ENCODE assay signal across 8 cellular contexts in genomic region chr3:5122030-5122740, GRCh38. TPM values are rescaled to one million over a fixed set of nuclear protein-coding genes. Genes with fewer than 3 reads are reported as not detected.
DNase-seq lines count a peak whose midpoint lies in the region; ATAC-seq and TF ChIP-seq lines count a peak whose summit lies in the region.

Gene ARL8B (plus strand): TSS chr3:5122292. CDS start chr3:5122466, 174 bp downstream.

- WGBS in mammary epithelial cell (ENCODE audit: low coverage, missing lambda C conversion rate): 5% methylated on average over 14 of the region's 74 CpGs
- 2% methylated on average over 66 of the region's 74 CpGs for WGBS in smooth muscle cell (ENCODE audit: low lambda C conversion rate)

- H3F3A ChIP-seq in smooth muscle cell (ENCODE audit: low read depth): peaks cover 9% of the 10 kb centered on the region

- peak; percentile 96 for TF ChIP-seq CTCF in WI38 (IDR thresholded peaks at IDR 0.05; ENCODE audit: low read depth, low read length)
- TF ChIP-seq CTCF in mammary epithelial cell (conservative IDR thresholded peaks at IDR 0.05 in 1 of 2, IDR thresholded peaks at IDR 0.05 in 1 of 2; ENCODE audit: extremely low read depth in 1 of 2, insufficient read depth in 1 of 2, low read depth in 1 of 2, low read length in 2 of 2): peak; percentile 94 to 95
- peak; percentile 97 for TF ChIP-seq CTCF in smooth muscle cell (IDR thresholded peaks at IDR 0.05; ENCODE audit: borderline replicate concordance, insufficient read depth, poor library complexity, severe bottlenecking)

- H3K4me3 ChIP-seq in ACC112 (ENCODE audit: low read depth, low read length) (peak within 1 kb of the TSS; percentile 88), WI38 (ENCODE audit: low read depth, low read length) (peak within 1 kb of the TSS; percentile 97), mammary epithelial cell (replicated peaks in 1 of 3; ENCODE audit: insufficient read depth in 1 of 3, low read depth in 2 of 3, low read length in 3 of 3) (peak within 1 kb of the TSS; percentile 76 to 93 (median 93)), smooth muscle cell (peak within 1 kb of the TSS; percentile 90)

- H3K4me1 ChIP-seq in ACC112 (ENCODE audit: control insufficient read depth, insufficient read depth, low read length, unreplicated experiment) (peaks cover 25% of the 10 kb centered on the region), mammary epithelial cell (ENCODE audit: insufficient read depth, low read length) (peaks cover 23% of the 10 kb centered on the region), smooth muscle cell (ENCODE audit: low read depth) (peaks cover 14% of the 10 kb centered on the region)

- CTCF ChIA-PET in mammary epithelial cell (lab: Charles Lee; ENCODE audit: low non-redundant PET): no interaction called here

- intact Hi-C loops in mammary epithelial cell (cut with micrococcal nuclease): loop anchor here (1.0 to 5.0 kb wide), 3 partner anchors 66 to 465 kb away; partner anchors contain the start of gene BHLHE40

- H4K20me1 ChIP-seq in mammary epithelial cell (ENCODE audit: insufficient read depth, low read length) (no peaks in the 10 kb centered on the region), smooth muscle cell (ENCODE audit: low read depth) (peaks cover 45% of the 10 kb centered on the region)

- H2AFZ ChIP-seq in ACC112 (ENCODE audit: low read length, unreplicated experiment): peak within 1 kb of the TSS; percentile 67
- H2AFZ ChIP-seq in mammary epithelial cell (ENCODE audit: low read depth, low read length): peak within 1 kb of the TSS; percentile 78
- H2AFZ ChIP-seq in smooth muscle cell (ENCODE audit: low read depth): peak within 1 kb of the TSS; percentile 10

- H3K9ac ChIP-seq in mammary epithelial cell (ENCODE audit: insufficient read depth, low read length): peak within 1 kb of the TSS; percentile 95
- H3K9ac ChIP-seq in smooth muscle cell (ENCODE audit: low read depth): peak within 1 kb of the TSS; percentile 99

- peak; percentile 70 for DNase-seq in NCI-H2196 (lab: John Stamatoyannopoulos, UW; ENCODE audit: unreplicated experiment)
- peak; percentile 85 for DNase-seq in mammary epithelial cell
- DNase-seq in iPS-NIHi7 (ENCODE audit: extremely low spot score): peak; percentile 94
- DNase-seq in smooth muscle cell (lab: John Stamatoyannopoulos, UW; ENCODE audit: unreplicated experiment): peak; percentile 72

- no peaks in the 10 kb centered on the region for H3K27me3 ChIP-seq in ACC112 (ENCODE audit: insufficient read depth, low read length)
- H3K27me3 ChIP-seq in mammary epithelial cell (ENCODE audit: insufficient read depth, low read length): no peaks in the 10 kb centered on the region
- H3K27me3 ChIP-seq in smooth muscle cell (ENCODE audit: low read depth): no peaks in the 10 kb centered on the region

- ATAC-seq in GM18519 (IDR thresholded peaks at IDR 0.05; ENCODE audit: low FRiP score, unreplicated experiment): peak; percentile 91
- ATAC-seq in HG03045 (IDR thresholded peaks at IDR 0.05; ENCODE audit: unreplicated experiment): peak; percentile 94

- H3K36me3 ChIP-seq in ACC112 (ENCODE audit: insufficient read depth, low read length) (no peaks in the 10 kb centered on the region; the same call in 1 of the 2 replicates), mammary epithelial cell (ENCODE audit: insufficient read depth, low read length) (no peaks in the 10 kb centered on the region), smooth muscle cell (ENCODE audit: low read depth) (no peaks in the 10 kb centered on the region)

- dilution Hi-C loops in mammary epithelial cell (cut with HindIII; ENCODE audit: low sequenced_read_pairs): no loop called here

- in situ Hi-C loops in mammary epithelial cell (cut with MboI; ENCODE audit: low sequenced_read_pairs in 2 of 2): loop anchor here (5.0 to 10.0 kb wide), 2 partner anchors 73 to 75 kb away; no protein-coding TSS in a partner anchor

- peak within 1 kb of the TSS; percentile 86 for H3K4me2 ChIP-seq in mammary epithelial cell (ENCODE audit: insufficient read depth, low read depth, low read length)
- H3K4me2 ChIP-seq in smooth muscle cell: peak within 1 kb of the TSS; percentile 93

- H3K27ac ChIP-seq in ACC112 (ENCODE audit: low read depth, low read length): peak within 1 kb of the TSS; percentile 83
- H3K27ac ChIP-seq in mammary epithelial cell (ENCODE audit: insufficient read depth, low read depth, low read length): peak within 1 kb of the TSS; percentile 89
- H3K27ac ChIP-seq in smooth muscle cell (ENCODE audit: low read depth): peak within 1 kb of the TSS; percentile 93

- BruUV-seq in mammary epithelial cell (replicated peaks; lab: Mats Ljungman, UMichigan): TSS peak; percentile 38

- peaks cover 51% of the 10 kb centered on the region for H3K79me2 ChIP-seq in ACC112 (ENCODE audit: control insufficient read depth, insufficient read depth, low read length, unreplicated experiment)
- H3K79me2 ChIP-seq in mammary epithelial cell (ENCODE audit: insufficient read depth, low read length): peaks cover 52% of the 10 kb centered on the region
- H3K79me2 ChIP-seq in smooth muscle cell (ENCODE audit: low read depth): peaks cover 51% of the 10 kb centered on the region

- no peaks in the 10 kb centered on the region for H3K9me3 ChIP-seq in mammary epithelial cell (replicated peaks; ENCODE audit: insufficient read depth, low read length)
- H3K9me3 ChIP-seq in smooth muscle cell (replicated peaks; ENCODE audit: low read depth): no peaks in the 10 kb centered on the region

RNA-seq across cellular contexts. Expression of gene ARL8B, which starts in this region (rescaled TPM):
- total RNA-seq in mammary epithelial cell (10 to 100 TPM; 60.7 to 77.8 TPM), smooth muscle cell (83.8 and 95.0 TPM in 2 replicates)
- polyA plus RNA-seq in mammary epithelial cell (42.8 TPM), smooth muscle cell (33.6 and 42.2 TPM in 2 replicates)
- polyA minus RNA-seq in mammary epithelial cell: 75.5 TPM

Comparison
In these comparisons a context has a peak if more than half of its experiments do, and no peak if none do; other contexts are left out.
1. Peak in every context shown above with its lines: DNase-seq, ATAC-seq, H3K4me3 ChIP-seq and H3K27ac ChIP-seq.
2. H2AFZ ChIP-seq: peak in every context shown above with its lines; median percentile 78 in mammary epithelial cell; 67 in ACC112; 10 in smooth muscle cell.